In the genomic region with DNA sequence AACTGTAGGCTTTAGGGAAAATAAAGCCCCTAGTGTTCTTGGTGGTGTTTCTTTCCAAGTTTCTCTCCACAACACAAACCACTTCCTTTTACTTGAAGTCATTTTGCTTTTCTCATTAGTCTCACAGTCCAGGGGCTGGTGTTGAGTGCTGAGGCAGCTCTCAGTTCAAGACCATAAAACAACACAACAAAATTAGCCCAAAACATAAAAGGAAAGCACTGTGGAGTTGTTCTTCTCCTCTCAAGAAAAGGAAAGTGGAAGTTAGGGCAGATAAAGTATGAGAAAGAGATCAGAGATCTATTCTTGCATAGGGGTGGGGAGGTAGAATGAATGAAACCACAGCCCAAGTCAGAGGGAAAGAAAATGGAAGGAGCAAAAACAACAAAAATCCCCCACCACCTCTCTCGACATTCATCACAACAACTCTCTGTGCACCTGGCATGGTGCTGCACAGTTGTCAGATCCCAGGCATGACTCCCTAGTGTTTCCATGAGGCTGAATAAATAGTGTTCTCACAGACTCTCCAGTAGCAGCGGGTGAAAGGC, we compare ENCODE assay signal across 13 cellular contexts.
DNase-seq lines count a peak whose midpoint lies in the region; ATAC-seq, FAIRE-seq and TF ChIP-seq lines count a peak whose summit lies in the region.
"Had no signal": no experiment of that assay in that cellular context is flagged by ENCODE, and none has a peak within 500 bp of the region (broad histone marks: within the 10 kb centered on the region; RNA-seq: fewer than 3 reads in every experiment).

No MANE protein-coding gene starts in this region.

- no peaks in the 10 kb centered on the region for H3K36me3 ChIP-seq in CD4-positive, alpha-beta memory T cell (ENCODE audit: insufficient read depth, low read length)
- H3K36me3 ChIP-seq in MM.1S (replicated peaks; ENCODE audit: insufficient read depth, low read length) (no peaks in the 10 kb centered on the region), GM12878 (ENCODE audit: control insufficient read depth in 2 of 2, insufficient read depth in 2 of 2, low read length in 1 of 2) (no peaks in the 10 kb centered on the region), gastroesophageal sphincter (no peaks in the 10 kb centered on the region), hepatocyte (replicated peaks; ENCODE audit: insufficient read depth, low read depth) (no peaks in the 10 kb centered on the region)

- no peak for TF ChIP-seq RAD21 in GM12878 (IDR thresholded peaks at IDR 0.05; ENCODE audit: insufficient read depth, low read depth, low read length)

- TF ChIP-seq POLR2A in GM12878 (IDR thresholded peaks at IDR 0.05; ENCODE audit: low read depth, low read length) (no peak), gastroesophageal sphincter (IDR thresholded peaks at IDR 0.05) (no peak)

- 47% methylated on average over 2 of the region's 2 CpGs for WGBS in GM12878 (ENCODE audit: insufficient coverage, insufficient replicate concordance, low lambda C conversion rate, missing lambda C conversion rate)
- WGBS in gastroesophageal sphincter (ENCODE audit: low coverage in 1 of 2), 2 donors: 45 to 73% methylated on average over 2 of the region's 2 CpGs
- 93% methylated on average over 2 of the region's 2 CpGs for WGBS in hepatocyte (ENCODE audit: low lambda C conversion rate, missing lambda C conversion rate)

- CTCF ChIA-PET in CD4-positive, alpha-beta memory T cell (lab: Charles Lee; ENCODE audit: partially characterized antibody): interaction anchor here (1.4 kb wide), 1 partner anchor 25 kb away, joined by 4 read pairs; no protein-coding TSS in a partner anchor
- CTCF ChIA-PET in GM12878 (lab: Yijun Ruan, JAX): interaction anchor here (1.6 to 2.1 kb wide), 2 partner anchors 22 to 261 kb away, joined by 3 to 9 read pairs; no protein-coding TSS in a partner anchor

- H3F3A ChIP-seq in MM.1S (ENCODE audit: insufficient read depth, low read length): peaks cover 13% of the 10 kb centered on the region

- no peaks in the 10 kb centered on the region for H3K9me3 Mint-ChIP-seq in CD4-positive, alpha-beta memory T cell

- BruUV-seq in GM12878 (replicated peaks; lab: Mats Ljungman, UMichigan): no TSS peak

- no peak overlapping the region for H3K27ac ChIP-seq in CD4-positive, alpha-beta memory T cell (ENCODE audit: low read depth, low read length)
- H3K27ac ChIP-seq in MM.1S (ENCODE audit: low read length) (peak overlapping the region; percentile 43; the same call in 1 of the 2 replicates), GM12878 (ENCODE audit: control insufficient read depth, insufficient read depth) (no peak overlapping the region), gastroesophageal sphincter (no peak overlapping the region), hepatocyte (no peak overlapping the region)

- H3K27me3 Mint-ChIP-seq in CD4-positive, alpha-beta memory T cell: no peaks in the 10 kb centered on the region

- no peak for FAIRE-seq in GM12878 (lab: Jason Lieb, UNC)

- H3K27ac Mint-ChIP-seq in CD4-positive, alpha-beta memory T cell: peak overlapping the region in 6 of 7 donors; percentile 46 to 90 (median 80)

- no peak overlapping the region for H3K4me3 ChIP-seq in CD4-positive, alpha-beta memory T cell (ENCODE audit: low read length in 2 of 2)
- H3K4me3 ChIP-seq in MM.1S (ENCODE audit: low read length) (peak overlapping the region; percentile 14; the same call in 1 of the 2 replicates), GM12878 (no peak overlapping the region), gastroesophageal sphincter (no peak overlapping the region), hepatocyte (no peak overlapping the region)

- H2AFZ ChIP-seq in MM.1S (ENCODE audit: low read length): no peak overlapping the region
- no peak overlapping the region for H2AFZ ChIP-seq in GM12878 (ENCODE audit: control insufficient read depth, low read depth, low read length)
- H2AFZ ChIP-seq in hepatocyte: no peak overlapping the region

- ATAC-seq in GM21381 (IDR thresholded peaks at IDR 0.05; ENCODE audit: unreplicated experiment): peak; percentile 54
- peak; percentile 29; the same call in 2 of the 3 replicates for ATAC-seq in GM12878
- no peak for ATAC-seq in gastroesophageal sphincter
- ATAC-seq in GM21447 (IDR thresholded peaks at IDR 0.05; ENCODE audit: unreplicated experiment): no peak
- ATAC-seq: SK-N-SH treated with all-trans-retinoic acid at 6 μM for 48 hours had no signal

- no peaks in the 10 kb centered on the region for H3K36me3 Mint-ChIP-seq in CD4-positive, alpha-beta memory T cell

- H3K9me2 ChIP-seq in MM.1S (replicated peaks; ENCODE audit: insufficient read depth, low read length): no peaks in the 10 kb centered on the region
- no peaks in the 10 kb centered on the region for H3K9me2 ChIP-seq in hepatocyte (replicated peaks; ENCODE audit: insufficient read depth)

- peaks cover 19% of the 10 kb centered on the region for H3K4me1 ChIP-seq in CD4-positive, alpha-beta memory T cell (ENCODE audit: insufficient read depth, low read length)
- H3K4me1 ChIP-seq in MM.1S (ENCODE audit: low read length) (peaks cover 39% of the 10 kb centered on the region), GM12878 (ENCODE audit: control insufficient read depth, insufficient read depth, low read length) (peaks cover 5% of the 10 kb centered on the region), gastroesophageal sphincter (peaks cover 0 to 10% (median 0%) of the 10 kb centered on the region in 3 donors), hepatocyte (ENCODE audit: insufficient read depth) (peaks cover 6% of the 10 kb centered on the region)

- H4K20me1 ChIP-seq in MM.1S (ENCODE audit: insufficient read depth, low read length): no peaks in the 10 kb centered on the region
- no peaks in the 10 kb centered on the region for H4K20me1 ChIP-seq in GM12878 (ENCODE audit: control insufficient read depth, insufficient read depth)
- no peaks in the 10 kb centered on the region for H4K20me1 ChIP-seq in hepatocyte (ENCODE audit: insufficient read depth, poor library complexity, severe bottlenecking)

- TF ChIP-seq CTCF in MM.1S (IDR thresholded peaks at IDR 0.05; ENCODE audit: low read length) (no peak), GM12878 (IDR thresholded peaks at IDR 0.05 in 2 of 3, conservative IDR thresholded peaks at IDR 0.05 in 1 of 3; ENCODE audit: control insufficient read depth in 2 of 3, extremely low read depth in 1 of 3, insufficient read depth in 1 of 3, low read depth in 3 of 3, low read length in 3 of 3) (no peak), gastroesophageal sphincter (IDR thresholded peaks at IDR 0.05) (no peak), hepatocyte (IDR thresholded peaks at IDR 0.05; ENCODE audit: poor library complexity) (no peak)

- intact Hi-C loops in CD4-positive, alpha-beta memory T cell (cut with micrococcal nuclease): no loop called here
- intact Hi-C loops in GM12878 (cut with micrococcal nuclease; ENCODE audit: unreplicated experiment): no loop called here

- TF ChIP-seq EP300 in GM12878 (IDR thresholded peaks at IDR 0.05; ENCODE audit: borderline replicate concordance in 1 of 2, control insufficient read depth in 1 of 2, low read depth in 2 of 2, low read length in 2 of 2) (no peak), gastroesophageal sphincter (IDR thresholded peaks at IDR 0.05) (no peak)

- DNase-seq in CD4-positive, alpha-beta memory T cell: peak in 1 of 5 donors; percentile 21
- DNase-seq in MM.1S: peak; percentile 61
- no peak for DNase-seq in GM12878 (ENCODE audit: low read depth, low spot score)
- DNase-seq in NCI-H446 treated with DMSO at 0.1 percent for 48 hours (lab: John Stamatoyannopoulos, UW): no peak
- no peak for DNase-seq in hepatocyte (ENCODE audit: low spot score)
- DNase-seq: activated CD8-positive, alpha-beta memory T cell treated with anti-CD3 and anti-CD28 coated beads for 24 hours; caudate nucleus; KG1; NCI-H226 had no signal

- H3K9me3 ChIP-seq in CD4-positive, alpha-beta memory T cell (ENCODE audit: control insufficient read depth in 1 of 2, low read length in 2 of 2): no peaks in the 10 kb centered on the region
- no peaks in the 10 kb centered on the region for H3K9me3 ChIP-seq in MM.1S (replicated peaks; ENCODE audit: insufficient read depth, low read length)
- H3K9me3 ChIP-seq in GM12878 (replicated peaks; ENCODE audit: control insufficient read depth, insufficient read depth, low read length): no peaks in the 10 kb centered on the region
- H3K9me3 ChIP-seq in gastroesophageal sphincter: no peaks in the 10 kb centered on the region
- H3K9me3 ChIP-seq in hepatocyte (ENCODE audit: low read depth): no peaks in the 10 kb centered on the region

- in situ Hi-C loops in GM12878 (cut with MboI): loop anchor here (10.0 kb wide), 1 partner anchor 258 kb away; no protein-coding TSS in a partner anchor

- POLR2A ChIA-PET in CD4-positive, alpha-beta memory T cell (lab: Charles Lee; ENCODE audit: partially characterized antibody): interaction anchor here (1.0 kb wide), 1 partner anchor 113 kb away, joined by 3 read pairs; no protein-coding TSS in a partner anchor
- POLR2A ChIA-PET in GM12878 (lab: Charles Lee): no interaction called here

- no peaks in the 10 kb centered on the region for H3K27me3 ChIP-seq in CD4-positive, alpha-beta memory T cell (ENCODE audit: insufficient read depth, low read length)
- H3K27me3 ChIP-seq in MM.1S (replicated peaks; ENCODE audit: insufficient read depth, low read length) (no peaks in the 10 kb centered on the region), GM12878 (replicated peaks in 1 of 2; ENCODE audit: control insufficient read depth in 2 of 2, insufficient read depth in 2 of 2, low read length in 1 of 2) (no peaks in the 10 kb centered on the region; a peak in 1 of 4 replicates), gastroesophageal sphincter (no peaks in the 10 kb centered on the region), hepatocyte (no peaks in the 10 kb centered on the region)

- no peak overlapping the region for H3K9ac ChIP-seq in MM.1S (ENCODE audit: low read length)
- H3K9ac ChIP-seq in GM12878 (ENCODE audit: control insufficient read depth, insufficient read depth, low read length): no peak overlapping the region

- H3K79me2 ChIP-seq in MM.1S (ENCODE audit: low read length): no peaks in the 10 kb centered on the region
- no peaks in the 10 kb centered on the region for H3K79me2 ChIP-seq in GM12878 (ENCODE audit: control insufficient read depth, insufficient read depth, low read length)
- H3K79me2 ChIP-seq in hepatocyte: no peaks in the 10 kb centered on the region

- peaks cover 0 to 21% (median 12%) of the 10 kb centered on the region in 4 donors for H3K4me1 Mint-ChIP-seq in CD4-positive, alpha-beta memory T cell

- peak overlapping the region in 6 of 8 donors; percentile 5 to 64 (median 36) for H3K4me3 Mint-ChIP-seq in CD4-positive, alpha-beta memory T cell

- H3K4me2 ChIP-seq in MM.1S (ENCODE audit: low read depth, low read length) (peak overlapping the region; percentile 54), GM12878 (ENCODE audit: control insufficient read depth, insufficient read depth) (peak overlapping the region; percentile 26; the same call in 1 of the 2 replicates), hepatocyte (no peak overlapping the region)

- RAD21 ChIA-PET in GM12878 (lab: Charles Lee; ENCODE audit: unreplicated experiment): interaction anchor here (2.4 kb wide), 1 partner anchor 28 kb away, joined by 6 read pairs; no protein-coding TSS in a partner anchor

- SMC1A ChIA-PET in GM12878 (lab: Charles Lee; ENCODE audit: uncharacterized antibody, unreplicated experiment): interaction anchor here (0.6 to 1.5 kb wide), 4 partner anchors 20 to 111 kb away, joined by 3 to 6 read pairs (median 4); no protein-coding TSS in a partner anchor

Comparison
In these comparisons a context has a peak if more than half of its experiments do, and no peak if none do; other contexts are left out.
1. ATAC-seq: peak in GM21381 (single experiment) and GM12878 (single experiment); none in gastroesophageal sphincter (single experiment) and GM21447 (single experiment).